In genomic region chr10:101311440-101312067, GRCh38 we compare ENCODE assay signal across 1 cellular context.
A peak's percentile ranks its signal among the peaks of the same experiment; 100 is the strongest.
TF ChIP-seq lines count a peak whose summit lies in the region.

No MANE protein-coding gene starts in this region.

TF ChIP-seq in H1, 55 proteins besides CTCF, POLR2A, EP300 and RAD21:
- peak; percentile 2; the same call in 1 of the 2 replicates for TF ChIP-seq MAX (IDR thresholded peaks at IDR 0.05)
- TF ChIP-seq NANOG (IDR thresholded peaks at IDR 0.05; ENCODE audit: insufficient read depth, low read depth, low read length, poor library complexity, severe bottlenecking), result no peak
